Comparison of ENCODE assay signal across 8 cellular contexts in the genomic region with DNA sequence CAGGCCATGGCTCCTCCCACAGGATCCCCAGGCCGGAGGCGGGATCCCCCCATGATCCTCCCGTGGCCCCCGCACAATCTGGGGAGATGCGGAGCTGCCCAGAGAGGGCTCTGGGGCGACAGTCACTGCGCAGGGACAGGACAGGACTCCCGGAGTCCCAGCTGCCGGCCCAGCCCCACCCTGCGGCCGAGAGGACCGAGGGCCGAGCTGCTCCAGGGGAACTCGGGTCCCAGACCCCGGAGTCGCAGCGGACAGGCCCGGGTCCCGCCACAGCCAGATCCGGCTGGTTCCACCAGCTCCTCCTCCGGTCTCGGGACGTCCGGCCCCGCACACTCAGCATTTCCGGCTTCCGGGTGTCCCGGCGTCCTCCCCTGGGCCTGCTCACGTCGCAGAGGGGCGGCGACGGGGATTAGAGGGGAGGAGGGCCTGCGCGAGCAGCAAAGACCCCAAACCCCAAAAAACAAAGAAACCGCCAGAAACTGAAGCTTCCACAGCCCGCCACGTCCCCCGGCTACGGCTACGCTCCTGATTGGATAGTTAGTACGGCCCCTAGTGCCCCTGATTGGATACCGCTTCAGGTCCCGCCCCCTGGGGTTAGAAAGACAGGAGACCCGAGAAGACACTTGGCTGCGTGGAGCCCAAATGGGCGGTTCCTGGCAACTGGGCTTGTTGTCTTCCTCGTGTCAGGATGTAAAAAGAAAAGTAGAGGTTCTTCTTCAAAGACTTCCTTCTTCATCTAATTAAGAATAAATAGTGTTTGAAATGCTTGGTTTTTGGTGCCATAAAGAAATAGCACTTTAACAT. TPM values are rescaled to one million over a fixed set of nuclear protein-coding genes. Genes with fewer than 3 reads are reported as not detected.
DNase-seq lines count a peak whose midpoint lies in the region; TF ChIP-seq lines count a peak whose summit lies in the region.

No MANE protein-coding gene starts in this region.

- peak overlapping the region; percentile 88 for H3K4me3 Mint-ChIP-seq in activated naive CD4-positive, alpha-beta T cell treated with anti-CD3 and anti-CD28 coated beads for 36 hours

- H3K4me1 ChIP-seq in Loucy (ENCODE audit: insufficient read depth, low read length, poor library complexity, severe bottlenecking) (peaks cover 57% of the 10 kb centered on the region), vagina (peaks cover 6% of the 10 kb centered on the region)

- TF ChIP-seq CTCF in Loucy (conservative IDR thresholded peaks at IDR 0.05; ENCODE audit: low read length) (no peak), vagina (IDR thresholded peaks at IDR 0.05) (peak in 1 of 3 experiments; percentile 11)

- H3F3A ChIP-seq in Loucy (ENCODE audit: low read depth): peaks cover 6% of the 10 kb centered on the region; the same call in 1 of the 2 replicates

- intact Hi-C loops in activated naive CD4-positive, alpha-beta T cell treated with anti-CD3 and anti-CD28 coated beads for 36 hours (cut with micrococcal nuclease): loop anchor here (1.0 to 10.0 kb wide), 10 partner anchors 230 to 712 kb away; partner anchors contain the start of genes AKAP8, AP1M1, C19orf44 and CALR3
- intact Hi-C loops in vagina (cut with DNase I): no loop called here

- peak in 1 of 2 donors; percentile 88 for TF ChIP-seq POLR2A in vagina (IDR thresholded peaks at IDR 0.05)

- H3K9ac ChIP-seq in Loucy (ENCODE audit: low read depth, low read length, poor library complexity, severe bottlenecking): peak overlapping the region; percentile 100

- peaks cover 7% of the 10 kb centered on the region; the same call in 1 of the 2 replicates for H3K79me2 ChIP-seq in Loucy (ENCODE audit: insufficient read depth, low read length)

- no peaks in the 10 kb centered on the region for H3K27me3 ChIP-seq in H7 (ENCODE audit: control insufficient read depth, insufficient read depth, low read length)
- no peaks in the 10 kb centered on the region for H3K27me3 ChIP-seq in Loucy (ENCODE audit: insufficient read depth, low read length, poor library complexity, severe bottlenecking)
- no peaks in the 10 kb centered on the region for H3K27me3 ChIP-seq in vagina

- CTCF ChIA-PET in activated naive CD4-positive, alpha-beta T cell treated with anti-CD3 and anti-CD28 coated beads for 36 hours (lab: Charles Lee): interaction anchor here (0.6 kb wide), 1 partner anchor 209 kb away, joined by 3 read pairs; no protein-coding TSS in a partner anchor

- DNase-seq in GDM1 (lab: John Stamatoyannopoulos, UW): peak; percentile 93
- peak; percentile 21 for DNase-seq in H7
- peak; percentile 56 for DNase-seq in SK-N-DZ (ENCODE audit: low spot score)
- DNase-seq in activated naive CD4-positive, alpha-beta T cell treated with anti-CD3 and anti-CD28 coated beads for 36 hours: peak; percentile 98
- DNase-seq in globus pallidus (ENCODE audit: low spot score): peak; percentile 98
- DNase-seq in putamen (ENCODE audit: low spot score): peak; percentile 97
- DNase-seq in vagina (ENCODE audit: extremely low spot score in 2 of 2): peak in 1 of 2 donors; percentile 98

- H3K4me1 Mint-ChIP-seq in activated naive CD4-positive, alpha-beta T cell treated with anti-CD3 and anti-CD28 coated beads for 36 hours (ENCODE audit: low read depth): peaks cover 13% of the 10 kb centered on the region

- no peaks in the 10 kb centered on the region for H3K36me3 Mint-ChIP-seq in activated naive CD4-positive, alpha-beta T cell treated with anti-CD3 and anti-CD28 coated beads for 36 hours (ENCODE audit: low read depth)

- no peaks in the 10 kb centered on the region for H3K9me3 Mint-ChIP-seq in activated naive CD4-positive, alpha-beta T cell treated with anti-CD3 and anti-CD28 coated beads for 36 hours

- peak overlapping the region; percentile 98 for H3K27ac ChIP-seq in vagina

- no peaks in the 10 kb centered on the region for H3K27me3 Mint-ChIP-seq in activated naive CD4-positive, alpha-beta T cell treated with anti-CD3 and anti-CD28 coated beads for 36 hours (ENCODE audit: low read depth)

- no peaks in the 10 kb centered on the region for H3K9me3 ChIP-seq in Loucy (ENCODE audit: insufficient read depth, low read depth, low read length)
- no peaks in the 10 kb centered on the region for H3K9me3 ChIP-seq in vagina

- peak overlapping the region; percentile 96 for H3K27ac Mint-ChIP-seq in activated naive CD4-positive, alpha-beta T cell treated with anti-CD3 and anti-CD28 coated beads for 36 hours

- peak overlapping the region; percentile 88 for H3K4me2 ChIP-seq in Loucy (ENCODE audit: low read depth, low read length, poor library complexity, severe bottlenecking)

- H3K9me2 ChIP-seq in Loucy (replicated peaks; ENCODE audit: low read depth, low read length): no peaks in the 10 kb centered on the region

- H3K36me3 ChIP-seq in H7 (replicated peaks; ENCODE audit: control insufficient read depth, insufficient read depth, low read length) (no peaks in the 10 kb centered on the region), Loucy (ENCODE audit: insufficient read depth, low read length) (no peaks in the 10 kb centered on the region), vagina (no peaks in the 10 kb centered on the region)

- H3K4me3 ChIP-seq in H7 (ENCODE audit: insufficient read depth, low read depth, low read length) (no peak overlapping the region), Loucy (ENCODE audit: low read length, poor library complexity, severe bottlenecking) (peak overlapping the region; percentile 88), vagina (peak overlapping the region; percentile 74 to 78)

- no peaks in the 10 kb centered on the region for H4K20me1 ChIP-seq in Loucy (ENCODE audit: insufficient read depth, low read length, poor library complexity, severe bottlenecking)

- no peak overlapping the region for H2AFZ ChIP-seq in Loucy (ENCODE audit: low read length)

RNA-seq across cellular contexts. Expression of gene OR10H1, which starts 21.3 kb away (rescaled TPM):
- total RNA-seq in H7 (2014; rRNA removed; shearing (Covaris generic)): not detected in 2 replicates
- not detected in 2 replicates for polyA plus RNA-seq in SK-N-DZ (2014; cell fraction: cytosol; rRNA removed)
- not detected in 2 replicates for polyA plus RNA-seq in SK-N-DZ (2014; cell fraction: nucleus; rRNA removed)
- total RNA-seq in activated naive CD4-positive, alpha-beta T cell treated with anti-CD3 and anti-CD28 coated beads for 36 hours: not detected
- total RNA-seq in vagina: not detected

RNA-seq across cellular contexts. Expression of gene OR10H5, which starts 49.3 kb away (rescaled TPM):
- not detected in 2 replicates for total RNA-seq in H7 (2014; rRNA removed; shearing (Covaris generic))
- polyA plus RNA-seq in SK-N-DZ (2014; cell fraction: cytosol; rRNA removed): not detected in 2 replicates
- not detected in 2 replicates for polyA plus RNA-seq in SK-N-DZ (2014; cell fraction: nucleus; rRNA removed)
- total RNA-seq in activated naive CD4-positive, alpha-beta T cell treated with anti-CD3 and anti-CD28 coated beads for 36 hours: not detected
- total RNA-seq in vagina: not detected
